Comparison of ENCODE assay signal across 8 cellular contexts in the genomic region with DNA sequence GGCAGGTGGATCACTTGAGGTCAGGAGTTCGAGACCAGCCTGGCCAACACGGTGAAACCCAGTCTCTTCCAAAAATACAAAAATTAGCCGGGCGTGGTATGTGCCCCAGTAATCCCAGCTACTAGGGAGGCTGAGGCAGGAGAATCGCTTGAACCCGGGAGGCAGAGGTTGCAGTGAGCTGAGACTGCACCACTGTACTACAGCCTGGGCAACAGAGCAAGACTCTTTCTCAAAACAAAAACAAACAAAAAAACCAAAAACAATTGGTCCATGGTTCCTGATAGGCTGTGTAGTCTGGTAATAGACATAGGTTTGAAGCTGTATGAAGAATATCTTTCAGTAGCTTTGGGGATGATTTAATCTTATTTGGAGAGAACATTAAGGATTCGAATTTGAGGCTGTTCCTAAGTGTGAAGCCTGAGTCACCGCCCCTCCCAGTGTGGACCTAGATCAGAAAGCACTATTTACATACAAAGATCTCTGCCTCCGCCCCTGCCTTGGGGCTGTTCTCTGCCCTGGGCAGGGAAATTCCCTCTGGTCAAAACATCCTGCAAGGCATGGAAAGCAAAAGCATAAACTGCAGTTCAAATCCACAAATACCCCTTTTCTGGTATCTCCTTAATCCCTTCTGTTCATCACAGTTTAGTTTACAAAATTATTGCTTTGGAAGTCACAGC. TPM values are rescaled to one million over a fixed set of nuclear protein-coding genes. Genes with fewer than 3 reads are reported as not detected.
DNase-seq lines count a peak whose midpoint lies in the region; ATAC-seq, FAIRE-seq and TF ChIP-seq lines count a peak whose summit lies in the region.

No MANE protein-coding gene starts in this region.

- peak; percentile 91 for ATAC-seq in HG02840 (IDR thresholded peaks at IDR 0.05; ENCODE audit: low FRiP score, unreplicated experiment)

- H3K36me3 ChIP-seq in suprapubic skin, result no peaks in the 10 kb centered on the region

- peaks cover 21% of the 10 kb centered on the region for H3K4me1 Mint-ChIP-seq in activated CD4-positive, alpha-beta T cell treated with anti-CD3 and anti-CD28 coated beads, Interleukin-2, amount 10 ng/mL, durations not matched to agents 24 days and 14 days

- TF ChIP-seq CTCF in RWPE1 (conservative IDR thresholded peaks at IDR 0.05; ENCODE audit: low read depth) (no peak), suprapubic skin (IDR thresholded peaks at IDR 0.05) (no peak)

- POLR2A ChIA-PET in RWPE1 (lab: Yijun Ruan, JAX; ENCODE audit: low non-redundant PET), result no interaction called here

- TF ChIP-seq POLR2A in suprapubic skin (IDR thresholded peaks at IDR 0.05), result no peak

- CTCF ChIA-PET in RWPE1 (lab: Yijun Ruan, JAX), result interaction anchor here (0.7 kb wide), 1 partner anchor 53 kb away, joined by 3 read pairs; no protein-coding TSS in a partner anchor

- H3K9me3 ChIP-seq in suprapubic skin, result no peaks in the 10 kb centered on the region

- intact Hi-C loops in activated CD4-positive, alpha-beta T cell treated with anti-CD3 and anti-CD28 coated beads, Interleukin-2, amount 10 ng/mL, durations not matched to agents 24 days and 14 days (cut with micrococcal nuclease), result loop anchor here (1.0 to 5.0 kb wide), 4 partner anchors 38 to 80 kb away; partner anchors contain the start of gene PMAIP1

- WGBS in suprapubic skin, result 68% methylated on average over 9 of the region's 9 CpGs

- H3K4me1 ChIP-seq in suprapubic skin, result no peaks in the 10 kb centered on the region

- H3K27me3 ChIP-seq in suprapubic skin, result no peaks in the 10 kb centered on the region

- H3K27ac Mint-ChIP-seq in activated CD4-positive, alpha-beta T cell treated with anti-CD3 and anti-CD28 coated beads, Interleukin-2, amount 10 ng/mL, durations not matched to agents 24 days and 14 days, result peak overlapping the region; percentile 91

- no peak for FAIRE-seq in urothelium cell line (lab: Jason Lieb, UNC)

- no peak overlapping the region for H3K4me3 ChIP-seq in suprapubic skin

- peak; percentile 85 for DNase-seq in activated CD4-positive, alpha-beta T cell treated with anti-CD3 and anti-CD28 coated beads, Interleukin-2, amount 10 ng/mL, durations not matched to agents 24 days and 14 days
- no peak for DNase-seq in activated CD4-positive, alpha-beta T cell treated with anti-CD3 and anti-CD28 coated beads for 1 hour
- DNase-seq in RWPE1 (ENCODE audit: low spot score) (no peak), iPS-NIHi7 (ENCODE audit: extremely low spot score) (peak; percentile 65), urothelium cell line (ENCODE audit: low spot score) (no peak), SK-N-DZ (ENCODE audit: low spot score) (no peak), suprapubic skin (ENCODE audit: low spot score in 2 of 2) (no peak)

- TF ChIP-seq EP300 in suprapubic skin (IDR thresholded peaks at IDR 0.05), result no peak

- H3K27ac ChIP-seq in RWPE1, result peak overlapping the region; percentile 40; the same call in 1 of the 2 replicates
- H3K27ac ChIP-seq in suprapubic skin, result no peak overlapping the region

- H3K27me3 Mint-ChIP-seq in activated CD4-positive, alpha-beta T cell treated with anti-CD3 and anti-CD28 coated beads, Interleukin-2, amount 10 ng/mL, durations not matched to agents 24 days and 14 days, result no peaks in the 10 kb centered on the region

- H3K9me3 Mint-ChIP-seq in activated CD4-positive, alpha-beta T cell treated with anti-CD3 and anti-CD28 coated beads, Interleukin-2, amount 10 ng/mL, durations not matched to agents 24 days and 14 days, result no peaks in the 10 kb centered on the region

- H3K36me3 Mint-ChIP-seq in activated CD4-positive, alpha-beta T cell treated with anti-CD3 and anti-CD28 coated beads, Interleukin-2, amount 10 ng/mL, durations not matched to agents 24 days and 14 days (ENCODE audit: low read depth), result no peaks in the 10 kb centered on the region

- H3K4me3 Mint-ChIP-seq in activated CD4-positive, alpha-beta T cell treated with anti-CD3 and anti-CD28 coated beads, Interleukin-2, amount 10 ng/mL, durations not matched to agents 24 days and 14 days, result peak overlapping the region; percentile 26

RNA-seq across cellular contexts. Expression of gene PMAIP1, which starts 52.8 kb away (rescaled TPM):
- total RNA-seq in activated CD4-positive, alpha-beta T cell treated with anti-CD3 and anti-CD28 coated beads, Interleukin-2, amount 10 ng/mL, durations not matched to agents 24 days and 14 days, result 52.5 and 54.6 TPM in 2 replicates
- 52.4 and 54.7 TPM in 2 replicates for polyA plus RNA-seq in SK-N-DZ (2014; cell fraction: cytosol; rRNA removed)
- polyA plus RNA-seq in SK-N-DZ (2014; cell fraction: nucleus; rRNA removed), result 19.4 and 33.2 TPM in 2 replicates
- 10 to 100 TPM; 18.5 to 27.3 (median 23.8) TPM for total RNA-seq in suprapubic skin

Comparison
In these comparisons a context has a peak if more than half of its experiments do, and no peak if none do; other contexts are left out.
1. DNase-seq: peak in activated CD4-positive, alpha-beta T cell treated with anti-CD3 and anti-CD28 coated beads, Interleukin-2, amount 10 ng/mL, durations not matched to agents 24 days and 14 days (single experiment) and iPS-NIHi7 (single experiment); none in activated CD4-positive, alpha-beta T cell treated with anti-CD3 and anti-CD28 coated beads for 1 hour (single experiment), RWPE1 (single experiment), urothelium cell line (single experiment), SK-N-DZ (single experiment) and suprapubic skin (0 of 2).